17 cellular contexts compared by ENCODE assay signal in genomic region chr7:157712666-157713235, GRCh38.
"Had no signal": no experiment of that assay in that cellular context is flagged by ENCODE, and none has a peak within 500 bp of the region (broad histone marks: within the 10 kb centered on the region; RNA-seq: fewer than 3 reads in every experiment).

No MANE protein-coding gene starts in this region.

- H3K9me3 Mint-ChIP-seq: central memory CD8-positive, alpha-beta T cell; effector memory CD8-positive, alpha-beta T cell; natural killer cell; T-helper 2 cell treated with Interferon-gamma antibody and Interleukin-4, amounts not matched to agents 5 μg/mL and 100 μg/mL, for 36 hours had no signal

- H3K4me1 Mint-ChIP-seq: central memory CD8-positive, alpha-beta T cell; natural killer cell had no signal

- H3K27ac ChIP-seq: right atrium auricular region, skin epidermis, tibial artery, uterus had no signal

- H3K4me3 Mint-ChIP-seq: activated naive CD8-positive, alpha-beta T cell; brain; central memory CD8-positive, alpha-beta T cell; effector memory CD8-positive, alpha-beta T cell; natural killer cell; T-helper 2 cell treated with Interferon-gamma antibody and Interleukin-4, amounts not matched to agents 5 μg/mL and 100 μg/mL, for 36 hours had no signal

- ATAC-seq: activated CD4-positive, CD25-positive, alpha-beta regulatory T cell treated with anti-CD3 and anti-CD28 coated beads, Interleukin-2, amount 50 U/mL, for 24 hours; effector memory CD8-positive, alpha-beta T cell; natural killer cell had no signal

- H3K27me3 ChIP-seq: right atrium auricular region, uterus had no signal

- H3K27me3 Mint-ChIP-seq: brain had no signal

- DNase-seq: activated CD4-positive, alpha-beta T cell treated with anti-CD3 and anti-CD28 coated beads, Interleukin-2, amount 50 U/mL, for 48 hours; amygdala; effector memory CD8-positive, alpha-beta T cell; kidney glomerular epithelial cell; mesendoderm; natural killer cell; stimulated activated CD4-positive, alpha-beta T cell treated with anti-CD3 and anti-CD28 coated beads, Interleukin-4, amount 100 ng/mL, for 24 hours; stimulated activated naive CD4-positive, alpha-beta T cell; uterus had no signal

- H3K9me3 ChIP-seq: right atrium auricular region, uterus had no signal

- H3K36me3 Mint-ChIP-seq: activated naive CD8-positive, alpha-beta T cell; brain; natural killer cell had no signal

- H3K27ac Mint-ChIP-seq: activated naive CD8-positive, alpha-beta T cell; brain; natural killer cell; T-helper 2 cell treated with Interferon-gamma antibody and Interleukin-4, amounts not matched to agents 5 μg/mL and 100 μg/mL, for 36 hours had no signal

- H3K4me1 ChIP-seq: right atrium auricular region, tibial artery, uterus had no signal
